In the genomic region with DNA sequence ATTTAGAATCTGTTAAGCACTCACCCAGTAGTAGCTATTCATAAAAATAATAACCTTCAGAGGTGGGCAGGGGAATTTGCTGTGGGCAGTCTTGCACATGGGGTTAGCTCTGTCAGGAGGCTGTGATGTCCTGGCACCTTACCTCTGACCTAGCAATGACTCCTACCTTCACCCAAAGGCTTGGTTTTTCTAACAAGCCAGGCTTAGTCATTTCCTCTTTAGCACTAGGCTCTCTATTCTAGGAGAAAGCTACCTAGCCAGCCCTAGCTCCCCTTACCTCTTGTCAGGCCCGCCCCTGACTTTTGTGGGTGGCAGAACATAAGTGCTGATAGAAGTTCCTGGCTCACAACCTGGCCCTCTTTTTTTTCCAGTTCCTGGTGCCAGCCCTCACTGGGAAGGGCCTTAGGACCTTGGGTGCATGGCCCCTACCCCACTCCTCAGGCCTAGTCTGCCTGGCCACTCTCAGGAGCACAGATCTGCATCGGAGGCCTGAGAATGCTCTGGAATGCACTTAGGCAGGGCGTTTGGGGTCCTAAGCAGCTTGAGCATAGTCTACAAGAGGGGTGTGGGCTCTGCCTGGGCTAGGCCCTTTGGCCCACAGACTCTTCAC, we compare ENCODE assay signal across 29 cellular contexts. TPM values are rescaled to one million over a fixed set of nuclear protein-coding genes. Genes with fewer than 3 reads are reported as not detected.
A peak's percentile ranks its signal among the peaks of the same experiment; 100 is the strongest.
DNase-seq lines count a peak whose midpoint lies in the region; ATAC-seq and TF ChIP-seq lines count a peak whose summit lies in the region.
"Had no signal": no experiment of that assay in that cellular context is flagged by ENCODE, and none has a peak within 500 bp of the region (broad histone marks: within the 10 kb centered on the region; RNA-seq: fewer than 3 reads in every experiment).

No MANE protein-coding gene starts in this region.

- 71 to 78% methylated on average over 3 of the region's 3 CpGs for WGBS in tibial nerve, 2 donors

- H3K4me3 ChIP-seq in tibial nerve, result no peak overlapping the region
- H3K4me3 ChIP-seq: body of pancreas, colonic mucosa, GM12878, HAP-1 had no signal

- TF ChIP-seq EP300 in tibial nerve (IDR thresholded peaks at IDR 0.05), result no peak

- POLR2A ChIA-PET in activated CD4-positive, alpha-beta T cell treated with anti-CD3 and anti-CD28 coated beads for 36 hours (lab: Charles Lee), result no interaction called here
- POLR2A ChIA-PET in activated naive CD8-positive, alpha-beta T cell treated with anti-CD3 and anti-CD28 coated beads, Interleukin-2, amount 10 ng/mL, durations not matched to agents 7 days and 5 days (lab: Charles Lee), result no interaction called here

- no peak overlapping the region for H3K27ac Mint-ChIP-seq in activated CD4-positive, alpha-beta T cell treated with anti-CD3 and anti-CD28 coated beads for 36 hours
- no peak overlapping the region for H3K27ac Mint-ChIP-seq in activated naive CD8-positive, alpha-beta T cell treated with anti-CD3 and anti-CD28 coated beads, Interleukin-2, amount 10 ng/mL, durations not matched to agents 7 days and 5 days
- H3K27ac Mint-ChIP-seq: activated CD4-positive, alpha-beta T cell treated with anti-CD3 and anti-CD28 coated beads, Interleukin-2, amount 10 ng/mL, durations not matched to agents 7 days and 5 days; activated naive CD8-positive, alpha-beta T cell; naive thymus-derived CD8-positive, alpha-beta T cell had no signal

- no peak for TF ChIP-seq CTCF in tibial nerve (IDR thresholded peaks at IDR 0.05)

- intact Hi-C loops in activated CD4-positive, alpha-beta T cell treated with anti-CD3 and anti-CD28 coated beads for 36 hours (cut with DNase I, micrococcal nuclease), result no loop called here

- H3K4me1 Mint-ChIP-seq in activated CD4-positive, alpha-beta T cell treated with anti-CD3 and anti-CD28 coated beads for 36 hours, result no peaks in the 10 kb centered on the region
- peaks cover 6% of the 10 kb centered on the region for H3K4me1 Mint-ChIP-seq in activated naive CD8-positive, alpha-beta T cell treated with anti-CD3 and anti-CD28 coated beads, Interleukin-2, amount 10 ng/mL, durations not matched to agents 7 days and 5 days
- H3K4me1 Mint-ChIP-seq: activated CD4-positive, alpha-beta T cell treated with anti-CD3 and anti-CD28 coated beads, Interleukin-2, amount 10 ng/mL, durations not matched to agents 7 days and 5 days; naive thymus-derived CD8-positive, alpha-beta T cell had no signal

- no peaks in the 10 kb centered on the region for H3K4me1 ChIP-seq in tibial nerve
- H3K4me1 ChIP-seq: body of pancreas, colonic mucosa, HAP-1 had no signal

- H3K9me3 ChIP-seq in tibial nerve, result no peaks in the 10 kb centered on the region
- H3K9me3 ChIP-seq: body of pancreas, colonic mucosa, HAP-1 had no signal

- no peaks in the 10 kb centered on the region for H3K27me3 ChIP-seq in tibial nerve
- H3K27me3 ChIP-seq: body of pancreas, colonic mucosa had no signal

- no peaks in the 10 kb centered on the region for H3K36me3 ChIP-seq in tibial nerve
- H3K36me3 ChIP-seq: colonic mucosa, HAP-1 had no signal

- H3K4me3 Mint-ChIP-seq in activated CD4-positive, alpha-beta T cell treated with anti-CD3 and anti-CD28 coated beads for 36 hours, result no peak overlapping the region
- H3K4me3 Mint-ChIP-seq in activated naive CD8-positive, alpha-beta T cell treated with anti-CD3 and anti-CD28 coated beads, Interleukin-2, amount 10 ng/mL, durations not matched to agents 7 days and 5 days, result no peak overlapping the region
- H3K4me3 Mint-ChIP-seq: activated CD4-positive, alpha-beta T cell treated with anti-CD3 and anti-CD28 coated beads, Interleukin-2, amount 10 ng/mL, durations not matched to agents 7 days and 5 days; activated naive CD8-positive, alpha-beta T cell; naive thymus-derived CD8-positive, alpha-beta T cell had no signal

- peaks cover 16% of the 10 kb centered on the region for H3K27me3 Mint-ChIP-seq in activated CD4-positive, alpha-beta T cell treated with anti-CD3 and anti-CD28 coated beads for 36 hours
- H3K27me3 Mint-ChIP-seq in activated naive CD8-positive, alpha-beta T cell treated with anti-CD3 and anti-CD28 coated beads, Interleukin-2, amount 10 ng/mL, durations not matched to agents 7 days and 5 days, result peaks cover 16% of the 10 kb centered on the region

- H3K27ac ChIP-seq in tibial nerve, result no peak overlapping the region
- H3K27ac ChIP-seq: body of pancreas, C4-2B, colonic mucosa had no signal

- no peak for TF ChIP-seq POLR2A in tibial nerve (IDR thresholded peaks at IDR 0.05)

- no peaks in the 10 kb centered on the region for H3K9me3 Mint-ChIP-seq in activated CD4-positive, alpha-beta T cell treated with anti-CD3 and anti-CD28 coated beads for 36 hours (ENCODE audit: low read depth)
- no peaks in the 10 kb centered on the region for H3K9me3 Mint-ChIP-seq in activated naive CD8-positive, alpha-beta T cell treated with anti-CD3 and anti-CD28 coated beads, Interleukin-2, amount 10 ng/mL, durations not matched to agents 7 days and 5 days
- H3K9me3 Mint-ChIP-seq: activated CD4-positive, alpha-beta T cell treated with anti-CD3 and anti-CD28 coated beads, Interleukin-2, amount 10 ng/mL, durations not matched to agents 7 days and 5 days; naive thymus-derived CD8-positive, alpha-beta T cell had no signal

- CTCF ChIA-PET in activated CD4-positive, alpha-beta T cell treated with anti-CD3 and anti-CD28 coated beads for 36 hours (lab: Charles Lee), result interaction anchor here (0.7 to 1.3 kb wide), 5 partner anchors 9 to 516 kb away, joined by 3 to 12 read pairs (median 3); no protein-coding TSS in a partner anchor

- peak; percentile 91 for ATAC-seq in activated CD4-positive, alpha-beta T cell treated with anti-CD3 and anti-CD28 coated beads for 36 hours
- ATAC-seq in activated naive CD8-positive, alpha-beta T cell treated with anti-CD3 and anti-CD28 coated beads, Interleukin-2, amount 10 ng/mL, durations not matched to agents 7 days and 5 days (ENCODE audit: low read depth), result peak; percentile 89
- ATAC-seq in HG02588 (IDR thresholded peaks at IDR 0.05; ENCODE audit: unreplicated experiment), result no peak
- ATAC-seq: body of pancreas; GM12878; naive thymus-derived CD8-positive, alpha-beta T cell had no signal

- DNase-seq in activated CD4-positive, alpha-beta T cell treated with anti-CD3 and anti-CD28 coated beads for 36 hours, result peak; percentile 6
- DNase-seq in activated CD4-positive, alpha-beta T cell treated with anti-CD3 and anti-CD28 coated beads, Interleukin-2, amount 50 U/mL, for 4 hours, result no peak
- peak; percentile 50 for DNase-seq in HT-29 (ENCODE audit: low spot score)
- DNase-seq in activated naive CD8-positive, alpha-beta T cell treated with anti-CD3 and anti-CD28 coated beads, Interleukin-2, amount 10 ng/mL, durations not matched to agents 7 days and 5 days, result no peak
- DNase-seq in kidney tubule cell (ENCODE audit: low spot score), result peak; percentile 76
- DNase-seq in tibial nerve (ENCODE audit: low spot score in 2 of 2), result no peak
- no peak for DNase-seq in NCI-H1930 (lab: John Stamatoyannopoulos, UW)
- DNase-seq: ACHN; activated CD4-positive, alpha-beta T cell treated with anti-CD3 and anti-CD28 coated beads, Interleukin-2, amount 10 ng/mL, durations not matched to agents 7 days and 5 days; activated T-cell treated with anti-CD3 and anti-CD28 coated beads, Interleukin-2, amount 50 U/mL, for 1 hour; body of pancreas; colonic mucosa; GF-D8; hippocampal formation; kidney; mesenchymal stem cell; naive thymus-derived CD8-positive, alpha-beta T cell; NCI-H1436; NCI-H2227 treated with DMSO at 0.1 percent for 48 hours; posterior cingulate gyrus; stimulated activated CD4-positive, alpha-beta T cell treated with anti-CD3 and anti-CD28 coated beads, Interleukin-2, amount 100 ng/mL, for 48 hours had no signal

- H3K36me3 Mint-ChIP-seq in activated CD4-positive, alpha-beta T cell treated with anti-CD3 and anti-CD28 coated beads for 36 hours (ENCODE audit: low read depth), result no peaks in the 10 kb centered on the region
- no peaks in the 10 kb centered on the region for H3K36me3 Mint-ChIP-seq in activated naive CD8-positive, alpha-beta T cell treated with anti-CD3 and anti-CD28 coated beads, Interleukin-2, amount 10 ng/mL, durations not matched to agents 7 days and 5 days
- H3K36me3 Mint-ChIP-seq: activated naive CD8-positive, alpha-beta T cell; naive thymus-derived CD8-positive, alpha-beta T cell had no signal

RNA-seq across cellular contexts. Expression of a gene that starts 17.7 kb away (rescaled TPM):
- not detected for total RNA-seq in activated CD4-positive, alpha-beta T cell treated with anti-CD3 and anti-CD28 coated beads for 36 hours
- not detected in 2 replicates for total RNA-seq in HT-29 (2014; rRNA removed; shearing (Covaris generic))
- total RNA-seq in activated naive CD8-positive, alpha-beta T cell treated with anti-CD3 and anti-CD28 coated beads, Interleukin-2, amount 10 ng/mL, durations not matched to agents 7 days and 5 days, result not detected
- not detected for total RNA-seq in tibial nerve
- total RNA-seq: activated CD4-positive, alpha-beta T cell treated with anti-CD3 and anti-CD28 coated beads, Interleukin-2, amount 10 ng/mL, durations not matched to agents 7 days and 5 days; body of pancreas; colonic mucosa; fibroblast of villous mesenchyme; GM12878; kidney; naive thymus-derived CD8-positive, alpha-beta T cell; RPMI7951; skeletal muscle tissue had no signal

RNA-seq across cellular contexts. Expression of a gene that starts 27.5 kb away (rescaled TPM):
- total RNA-seq in activated CD4-positive, alpha-beta T cell treated with anti-CD3 and anti-CD28 coated beads for 36 hours, result not detected
- not detected in 2 replicates for total RNA-seq in HT-29 (2014; rRNA removed; shearing (Covaris generic))
- total RNA-seq in activated naive CD8-positive, alpha-beta T cell treated with anti-CD3 and anti-CD28 coated beads, Interleukin-2, amount 10 ng/mL, durations not matched to agents 7 days and 5 days, result not detected
- not detected for total RNA-seq in tibial nerve
- total RNA-seq: activated CD4-positive, alpha-beta T cell treated with anti-CD3 and anti-CD28 coated beads, Interleukin-2, amount 10 ng/mL, durations not matched to agents 7 days and 5 days; body of pancreas; colonic mucosa; fibroblast of villous mesenchyme; GM12878; kidney; naive thymus-derived CD8-positive, alpha-beta T cell; RPMI7951; skeletal muscle tissue had no signal

RNA-seq across cellular contexts. Expression of a gene that starts 58.3 kb away (rescaled TPM):
- 100 to 1,000 TPM; 121 to 134 TPM for total RNA-seq in activated CD4-positive, alpha-beta T cell treated with anti-CD3 and anti-CD28 coated beads for 36 hours
- total RNA-seq in HT-29 (2014; rRNA removed; shearing (Covaris generic)), result 36.6 and 46.2 TPM in 2 replicates
- total RNA-seq in activated naive CD8-positive, alpha-beta T cell treated with anti-CD3 and anti-CD28 coated beads, Interleukin-2, amount 10 ng/mL, durations not matched to agents 7 days and 5 days, result 10 to 100 TPM; 56.5 to 58.5 TPM
- total RNA-seq in tibial nerve, result 10 to 100 TPM; 61.5 to 83.7 (median 69.8) TPM

Comparison
In these comparisons a context has a peak if more than half of its experiments do, and no peak if none do; other contexts are left out.
1. DNase-seq: peak in activated CD4-positive, alpha-beta T cell treated with anti-CD3 and anti-CD28 coated beads for 36 hours (single experiment), HT-29 (single experiment) and kidney tubule cell (single experiment); none in activated CD4-positive, alpha-beta T cell treated with anti-CD3 and anti-CD28 coated beads, Interleukin-2, amount 50 U/mL, for 4 hours (0 of 2), activated naive CD8-positive, alpha-beta T cell treated with anti-CD3 and anti-CD28 coated beads, Interleukin-2, amount 10 ng/mL, durations not matched to agents 7 days and 5 days (single experiment), tibial nerve (0 of 2) and NCI-H1930 (0 of 2).